In the genomic region with DNA sequence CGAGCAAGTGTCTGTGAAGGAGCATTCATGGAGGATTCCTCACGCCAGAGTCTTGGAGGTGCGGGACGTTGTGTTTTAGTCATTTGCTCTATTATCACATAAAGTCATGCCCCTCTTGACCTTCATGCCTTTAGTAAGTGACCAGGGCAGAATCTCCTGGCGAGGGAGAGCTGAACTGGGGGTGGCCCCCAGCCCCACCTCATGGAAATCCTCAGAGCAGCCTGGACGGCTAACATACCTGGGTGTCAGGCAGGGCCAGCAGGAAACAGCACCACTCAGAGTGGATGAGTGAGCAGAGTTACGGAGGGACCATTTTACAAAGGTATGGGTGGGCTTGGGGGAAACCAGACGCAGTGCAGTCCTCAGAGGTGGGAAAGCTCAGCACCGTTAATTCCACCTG, we compare ENCODE assay signal across 2 cellular contexts.
TF ChIP-seq lines count a peak whose summit lies in the region.

No MANE protein-coding gene starts in this region.

TF ChIP-seq in SK-N-SH, 30 proteins besides CTCF, POLR2A, EP300 and RAD21:
- TF ChIP-seq MXI1 (IDR thresholded peaks at IDR 0.05; ENCODE audit: low read depth, low read length), result no peak
- TF ChIP-seq GABPA (IDR thresholded peaks at IDR 0.05; ENCODE audit: low read depth), result no peak
- TF ChIP-seq YY1 (IDR thresholded peaks at IDR 0.05; ENCODE audit: low read depth), result no peak
- TF ChIP-seq GATA2 (CRISPR knock-in tag; IDR thresholded peaks at IDR 0.05), result no peak
- TF ChIP-seq, protein P1, sequence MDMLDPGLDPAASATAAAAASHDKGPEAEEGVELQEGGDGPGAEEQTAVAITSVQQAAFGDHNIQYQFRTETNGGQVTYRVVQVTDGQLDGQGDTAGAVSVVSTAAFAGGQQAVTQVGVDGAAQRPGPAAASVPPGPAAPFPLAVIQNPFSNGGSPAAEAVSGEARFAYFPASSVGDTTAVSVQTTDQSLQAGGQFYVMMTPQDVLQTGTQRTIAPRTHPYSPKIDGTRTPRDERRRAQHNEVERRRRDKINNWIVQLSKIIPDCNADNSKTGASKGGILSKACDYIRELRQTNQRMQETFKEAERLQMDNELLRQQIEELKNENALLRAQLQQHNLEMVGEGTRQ (IDR thresholded peaks at IDR 0.05; ENCODE audit: borderline replicate concordance, low read depth, low read length), result no peak
- TF ChIP-seq NRF1 (IDR thresholded peaks at IDR 0.05; ENCODE audit: low read depth, low read length), result no peak
- TF ChIP-seq POLR2AphosphoS5 (IDR thresholded peaks at IDR 0.05; ENCODE audit: low read depth, low read length), result no peak
- no peak for TF ChIP-seq SMC3 (IDR thresholded peaks at IDR 0.05; ENCODE audit: low read depth, low read length)
- no peak for TF ChIP-seq ZBTB33 (IDR thresholded peaks at IDR 0.05; ENCODE audit: borderline replicate concordance, low read depth)
- TF ChIP-seq, protein P2, sequence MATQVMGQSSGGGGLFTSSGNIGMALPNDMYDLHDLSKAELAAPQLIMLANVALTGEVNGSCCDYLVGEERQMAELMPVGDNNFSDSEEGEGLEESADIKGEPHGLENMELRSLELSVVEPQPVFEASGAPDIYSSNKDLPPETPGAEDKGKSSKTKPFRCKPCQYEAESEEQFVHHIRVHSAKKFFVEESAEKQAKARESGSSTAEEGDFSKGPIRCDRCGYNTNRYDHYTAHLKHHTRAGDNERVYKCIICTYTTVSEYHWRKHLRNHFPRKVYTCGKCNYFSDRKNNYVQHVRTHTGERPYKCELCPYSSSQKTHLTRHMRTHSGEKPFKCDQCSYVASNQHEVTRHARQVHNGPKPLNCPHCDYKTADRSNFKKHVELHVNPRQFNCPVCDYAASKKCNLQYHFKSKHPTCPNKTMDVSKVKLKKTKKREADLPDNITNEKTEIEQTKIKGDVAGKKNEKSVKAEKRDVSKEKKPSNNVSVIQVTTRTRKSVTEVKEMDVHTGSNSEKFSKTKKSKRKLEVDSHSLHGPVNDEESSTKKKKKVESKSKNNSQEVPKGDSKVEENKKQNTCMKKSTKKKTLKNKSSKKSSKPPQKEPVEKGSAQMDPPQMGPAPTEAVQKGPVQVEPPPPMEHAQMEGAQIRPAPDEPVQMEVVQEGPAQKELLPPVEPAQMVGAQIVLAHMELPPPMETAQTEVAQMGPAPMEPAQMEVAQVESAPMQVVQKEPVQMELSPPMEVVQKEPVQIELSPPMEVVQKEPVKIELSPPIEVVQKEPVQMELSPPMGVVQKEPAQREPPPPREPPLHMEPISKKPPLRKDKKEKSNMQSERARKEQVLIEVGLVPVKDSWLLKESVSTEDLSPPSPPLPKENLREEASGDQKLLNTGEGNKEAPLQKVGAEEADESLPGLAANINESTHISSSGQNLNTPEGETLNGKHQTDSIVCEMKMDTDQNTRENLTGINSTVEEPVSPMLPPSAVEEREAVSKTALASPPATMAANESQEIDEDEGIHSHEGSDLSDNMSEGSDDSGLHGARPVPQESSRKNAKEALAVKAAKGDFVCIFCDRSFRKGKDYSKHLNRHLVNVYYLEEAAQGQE (IDR thresholded peaks at IDR 0.05; ENCODE audit: low read depth, low read length), result no peak
- TF ChIP-seq RCOR1 (IDR thresholded peaks at IDR 0.05; ENCODE audit: low read length), result no peak
- no peak for TF ChIP-seq SIN3A (IDR thresholded peaks at IDR 0.05; ENCODE audit: borderline replicate concordance, low read depth, low read length)
- TF ChIP-seq TCF12 (IDR thresholded peaks at IDR 0.05), result no peak
- TF ChIP-seq, protein P3, sequence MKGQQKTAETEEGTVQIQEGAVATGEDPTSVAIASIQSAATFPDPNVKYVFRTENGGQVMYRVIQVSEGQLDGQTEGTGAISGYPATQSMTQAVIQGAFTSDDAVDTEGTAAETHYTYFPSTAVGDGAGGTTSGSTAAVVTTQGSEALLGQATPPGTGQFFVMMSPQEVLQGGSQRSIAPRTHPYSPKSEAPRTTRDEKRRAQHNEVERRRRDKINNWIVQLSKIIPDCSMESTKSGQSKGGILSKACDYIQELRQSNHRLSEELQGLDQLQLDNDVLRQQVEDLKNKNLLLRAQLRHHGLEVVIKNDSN (IDR thresholded peaks at IDR 0.05; ENCODE audit: borderline replicate concordance, low read depth), result no peak
- TF ChIP-seq TEAD4 (IDR thresholded peaks at IDR 0.05; ENCODE audit: borderline replicate concordance, insufficient read depth), result no peak
- no peak for TF ChIP-seq RFX5 (IDR thresholded peaks at IDR 0.05; ENCODE audit: low read length)
- no peak for TF ChIP-seq FOXJ3 (CRISPR knock-in tag; IDR thresholded peaks at IDR 0.05)
- no peak for TF ChIP-seq ELF1 (IDR thresholded peaks at IDR 0.05)
- no peak for TF ChIP-seq EZH2phosphoT487 (IDR thresholded peaks at IDR 0.05; ENCODE audit: borderline replicate concordance, low read depth)

TF ChIP-seq in SK-N-SH treated with all-trans-retinoic acid at 6 μM for 48 hours, 23 proteins besides CTCF, POLR2A, EP300 and RAD21:
- TF ChIP-seq, protein P4, sequence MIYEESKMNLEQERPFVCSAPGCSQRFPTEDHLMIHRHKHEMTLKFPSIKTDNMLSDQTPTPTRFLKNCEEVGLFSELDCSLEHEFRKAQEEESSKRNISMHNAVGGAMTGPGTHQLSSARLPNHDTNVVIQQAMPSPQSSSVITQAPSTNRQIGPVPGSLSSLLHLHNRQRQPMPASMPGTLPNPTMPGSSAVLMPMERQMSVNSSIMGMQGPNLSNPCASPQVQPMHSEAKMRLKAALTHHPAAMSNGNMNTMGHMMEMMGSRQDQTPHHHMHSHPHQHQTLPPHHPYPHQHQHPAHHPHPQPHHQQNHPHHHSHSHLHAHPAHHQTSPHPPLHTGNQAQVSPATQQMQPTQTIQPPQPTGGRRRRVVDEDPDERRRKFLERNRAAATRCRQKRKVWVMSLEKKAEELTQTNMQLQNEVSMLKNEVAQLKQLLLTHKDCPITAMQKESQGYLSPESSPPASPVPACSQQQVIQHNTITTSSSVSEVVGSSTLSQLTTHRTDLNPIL (CRISPR knock-in tag; IDR thresholded peaks at IDR 0.05; ENCODE audit: low read depth), result no peak
- TF ChIP-seq OSR1 (CRISPR knock-in tag; IDR thresholded peaks at IDR 0.05) (no peak), SNAI2 (CRISPR knock-in tag; IDR thresholded peaks at IDR 0.05) (no peak), ZFP30 (CRISPR knock-in tag; IDR thresholded peaks at IDR 0.05) (no peak), CSRNP3 (CRISPR knock-in tag; IDR thresholded peaks at IDR 0.05) (no peak), POU6F1 (CRISPR knock-in tag; IDR thresholded peaks at IDR 0.05; ENCODE audit: borderline replicate concordance, low read depth) (no peak), ZNF70 (CRISPR knock-in tag; IDR thresholded peaks at IDR 0.05) (no peak), BACH2 (CRISPR knock-in tag; IDR thresholded peaks at IDR 0.05; ENCODE audit: borderline replicate concordance) (no peak), ESRRG (CRISPR knock-in tag; IDR thresholded peaks at IDR 0.05) (no peak), ZNF8 (CRISPR knock-in tag; IDR thresholded peaks at IDR 0.05) (no peak), PPARA (CRISPR knock-in tag; IDR thresholded peaks at IDR 0.05; ENCODE audit: borderline replicate concordance) (no peak), ARNTL (CRISPR knock-in tag; IDR thresholded peaks at IDR 0.05; ENCODE audit: borderline replicate concordance, low read depth) (no peak)
- TF ChIP-seq, protein P5, sequence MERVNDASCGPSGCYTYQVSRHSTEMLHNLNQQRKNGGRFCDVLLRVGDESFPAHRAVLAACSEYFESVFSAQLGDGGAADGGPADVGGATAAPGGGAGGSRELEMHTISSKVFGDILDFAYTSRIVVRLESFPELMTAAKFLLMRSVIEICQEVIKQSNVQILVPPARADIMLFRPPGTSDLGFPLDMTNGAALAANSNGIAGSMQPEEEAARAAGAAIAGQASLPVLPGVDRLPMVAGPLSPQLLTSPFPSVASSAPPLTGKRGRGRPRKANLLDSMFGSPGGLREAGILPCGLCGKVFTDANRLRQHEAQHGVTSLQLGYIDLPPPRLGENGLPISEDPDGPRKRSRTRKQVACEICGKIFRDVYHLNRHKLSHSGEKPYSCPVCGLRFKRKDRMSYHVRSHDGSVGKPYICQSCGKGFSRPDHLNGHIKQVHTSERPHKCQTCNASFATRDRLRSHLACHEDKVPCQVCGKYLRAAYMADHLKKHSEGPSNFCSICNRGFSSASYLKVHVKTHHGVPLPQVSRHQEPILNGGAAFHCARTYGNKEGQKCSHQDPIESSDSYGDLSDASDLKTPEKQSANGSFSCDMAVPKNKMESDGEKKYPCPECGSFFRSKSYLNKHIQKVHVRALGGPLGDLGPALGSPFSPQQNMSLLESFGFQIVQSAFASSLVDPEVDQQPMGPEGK (CRISPR knock-in tag; IDR thresholded peaks at IDR 0.05; ENCODE audit: borderline replicate concordance), result no peak
